9 cellular contexts compared by ENCODE assay signal in genomic region chr13:18961383-18962117, GRCh38.
"Had no signal": no experiment of that assay in that cellular context is flagged by ENCODE, and none has a peak within 500 bp of the region (broad histone marks: within the 10 kb centered on the region; RNA-seq: fewer than 3 reads in every experiment).

No MANE protein-coding gene starts in this region.

- H3K4me1 ChIP-seq: HAP-1 had no signal

- DNase-seq: GM23248, GOT3, H9, HCEC 1CT, HFFc6 had no signal

- H3K4me3 ChIP-seq: GM23248, GM23338, HAP-1 had no signal

- H2AFZ ChIP-seq: GM23248, GM23338 had no signal

- H3K27ac Mint-ChIP-seq: GM23338, H9, HFFc6 had no signal

- H3K36me3 ChIP-seq: HAP-1 had no signal

- FAIRE-seq: H1, H54 had no signal

- H3K4me2 ChIP-seq: GM23338 had no signal

- H3K27ac ChIP-seq: GM23248 had no signal

- H3K4me3 Mint-ChIP-seq: GM23338, H9, HFFc6 had no signal

- H3K4me1 Mint-ChIP-seq: GM23338, H9 had no signal
